22 cellular contexts compared by ENCODE assay signal in genomic region chr1:29601021-29601420, GRCh38.
"Had no signal": no experiment of that assay in that cellular context is flagged by ENCODE, and none has a peak within 500 bp of the region (broad histone marks: within the 10 kb centered on the region; RNA-seq: fewer than 3 reads in every experiment).

No MANE protein-coding gene starts in this region.

- ATAC-seq: mucosa of descending colon; naive thymus-derived CD4-positive, alpha-beta T cell; natural killer cell treated with Interleukin-12 subunit alpha and Interleukin-12 subunit beta and Interleukin-15 and Interleukin-18, amount 100 ng/mL, for 72 hours; pancreas; psoas muscle; right lobe of liver; stimulated activated memory B cell treated with anti-CD40 and anti-IgM and Interleukin-4, amounts not matched to agents 10 μg/mL and 1 μg/mL and 100 μg/mL, for 72 hours; stimulated activated naive CD8-positive, alpha-beta T cell treated with anti-CD3 and anti-CD28 coated beads, Interleukin-15, amount 100 ng/mL, for 72 hours had no signal

- DNase-seq: hypothalamus; immature natural killer cell; left ventricle myocardium inferior; midbrain; mucosa of descending colon; naive thymus-derived CD4-positive, alpha-beta T cell; pancreas; posterior cingulate gyrus; psoas muscle; right lobe of liver; stimulated activated CD4-positive, alpha-beta T cell treated with anti-CD3 and anti-CD28 coated beads, Interleukin-1b, Interleukin-23, amount 100 ng/mL, for 48 hours; stimulated activated CD4-positive, alpha-beta T cell treated with anti-CD3 and anti-CD28 coated beads, Interleukin-2, amount 100 ng/mL, for 48 hours; stimulated activated CD4-positive, alpha-beta T cell treated with anti-CD3 and anti-CD28 coated beads, Interleukin-4, amount 100 ng/mL, for 4 hours; stimulated activated CD8-positive, alpha-beta memory T cell treated with anti-CD3 and anti-CD28 coated beads, Interleukin-4, amount 100 ng/mL, for 48 hours; stimulated activated naive CD4-positive, alpha-beta T cell treated with Interleukin-2 at 50 U/mL for 16 hours; stimulated activated naive CD8-positive, alpha-beta T cell treated with anti-CD3 and anti-CD28 coated beads, Interleukin-15, amount 100 ng/mL, for 72 hours; substantia nigra; uterus had no signal

- H3K4me3 ChIP-seq: left ventricle myocardium inferior, mucosa of descending colon, pancreas, psoas muscle, right lobe of liver, smooth muscle cell, tibial nerve, uterus had no signal

- H3K4me1 ChIP-seq: left ventricle myocardium inferior, pancreas, psoas muscle, tibial nerve, uterus had no signal

- H3K27ac ChIP-seq: left ventricle myocardium inferior, pancreas, psoas muscle, right lobe of liver, tibial nerve, uterus had no signal

- H3K36me3 ChIP-seq: left ventricle myocardium inferior, pancreas, right lobe of liver, tibial nerve, uterus had no signal

- H3K27me3 ChIP-seq: pancreas, right lobe of liver, tibial nerve, uterus had no signal

- H3K9me3 ChIP-seq: left ventricle myocardium inferior, mucosa of descending colon, pancreas, psoas muscle, right lobe of liver, tibial nerve, uterus had no signal
